In genomic region chr6:138977242-138977641, GRCh38 we compare ENCODE assay signal across 18 cellular contexts. TPM values are rescaled to one million over a fixed set of nuclear protein-coding genes. Genes with fewer than 3 reads are reported as not detected.
DNase-seq lines count a peak whose midpoint lies in the region; FAIRE-seq and TF ChIP-seq lines count a peak whose summit lies in the region.
"Had no signal": no experiment of that assay in that cellular context is flagged by ENCODE, and none has a peak within 500 bp of the region (broad histone marks: within the 10 kb centered on the region; RNA-seq: fewer than 3 reads in every experiment).

No MANE protein-coding gene starts in this region.

- DNase-seq in activated naive CD8-positive, alpha-beta T cell treated with anti-CD3 and anti-CD28 coated beads for 36 hours, result no peak
- DNase-seq in NCI-H69 (lab: John Stamatoyannopoulos, UW), result peak; percentile 50
- no peak for DNase-seq in keratinocyte (ENCODE audit: low read depth, low spot score)
- DNase-seq in dorsolateral prefrontal cortex, result no peak
- no peak for DNase-seq in activated gamma-delta T cell treated with Interleukin-2 at 50 U/mL for 16 hours
- no peak for DNase-seq in pons (ENCODE audit: low spot score)
- DNase-seq: AML-193; Caco-2; CD4-positive, alpha-beta T cell; DMS79; GF-D8; H9 had no signal

- no peaks in the 10 kb centered on the region for H4K20me1 ChIP-seq in keratinocyte (ENCODE audit: control insufficient read depth, extremely low read depth, insufficient read depth, low read length)

- peak overlapping the region; percentile 0 for H3K27ac Mint-ChIP-seq in activated naive CD8-positive, alpha-beta T cell
- no peak overlapping the region for H3K27ac Mint-ChIP-seq in activated naive CD8-positive, alpha-beta T cell treated with anti-CD3 and anti-CD28 coated beads for 36 hours
- H3K27ac Mint-ChIP-seq: CD4-positive, alpha-beta T cell; IgD-negative memory B cell had no signal

- peaks cover 3% of the 10 kb centered on the region for H3K36me3 Mint-ChIP-seq in activated naive CD8-positive, alpha-beta T cell
- peaks cover 4% of the 10 kb centered on the region for H3K36me3 Mint-ChIP-seq in activated naive CD8-positive, alpha-beta T cell treated with anti-CD3 and anti-CD28 coated beads for 36 hours
- H3K36me3 Mint-ChIP-seq: IgD-negative memory B cell had no signal

- TF ChIP-seq CTCF in keratinocyte (optimal IDR thresholded peaks at IDR 0.05 in 1 of 3, IDR thresholded peaks at IDR 0.05 in 1 of 3, conservative IDR thresholded peaks at IDR 0.05 in 1 of 3; ENCODE audit: extremely low read depth in 1 of 3, insufficient read depth in 2 of 3, low read length in 3 of 3), result no peak
- no peak for TF ChIP-seq CTCF in dorsolateral prefrontal cortex (IDR thresholded peaks at IDR 0.05 in 54 of 56, conservative IDR thresholded peaks at IDR 0.05 in 2 of 56; ENCODE audit: low read depth in 1 of 56, partially characterized antibody in 56 of 56)

- H2AFZ ChIP-seq in keratinocyte (ENCODE audit: control insufficient read depth, low read length), result no peak overlapping the region

- intact Hi-C loops in dorsolateral prefrontal cortex (cut with DNase I), result no loop called here

- H3K4me3 Mint-ChIP-seq in activated naive CD8-positive, alpha-beta T cell, result no peak overlapping the region
- no peak overlapping the region for H3K4me3 Mint-ChIP-seq in activated naive CD8-positive, alpha-beta T cell treated with anti-CD3 and anti-CD28 coated beads for 36 hours
- H3K4me3 Mint-ChIP-seq: CD4-positive, alpha-beta T cell; H9; IgD-negative memory B cell had no signal

- H3K9me1 ChIP-seq in keratinocyte (ENCODE audit: control insufficient read depth, extremely low read depth, insufficient read depth, low read length), result peaks cover 5% of the 10 kb centered on the region

- dilution Hi-C loops in keratinocyte (cut with MboI; ENCODE audit: extremely low pct_ligation_motif_present, low sequenced_read_pairs), result no loop called here

- peaks cover 87% of the 10 kb centered on the region for H3K4me1 Mint-ChIP-seq in activated naive CD8-positive, alpha-beta T cell (ENCODE audit: low read depth)
- peaks cover 68% of the 10 kb centered on the region for H3K4me1 Mint-ChIP-seq in activated naive CD8-positive, alpha-beta T cell treated with anti-CD3 and anti-CD28 coated beads for 36 hours

- no peaks in the 10 kb centered on the region for H3K36me3 ChIP-seq in keratinocyte (ENCODE audit: control insufficient read depth in 2 of 2, extremely low read depth in 1 of 2, insufficient read depth in 2 of 2, low read length in 2 of 2)

- no peak overlapping the region for H3K27ac ChIP-seq in keratinocyte (ENCODE audit: control insufficient read depth, insufficient read depth, low read length)
- no peak overlapping the region for H3K27ac ChIP-seq in dorsolateral prefrontal cortex
- H3K27ac ChIP-seq: 22Rv1, A549, C4-2B had no signal

- no peak overlapping the region for H3K4me3 ChIP-seq in keratinocyte (ENCODE audit: control insufficient read depth in 2 of 3, extremely low read depth in 1 of 3, insufficient read depth in 2 of 3, low read depth in 1 of 3, low read length in 3 of 3)
- H3K4me3 ChIP-seq in dorsolateral prefrontal cortex, result no peak overlapping the region
- H3K4me3 ChIP-seq: A549 had no signal

- H3K4me2 ChIP-seq in keratinocyte (ENCODE audit: control insufficient read depth, extremely low read depth, insufficient read depth, low read depth, low read length), result no peak overlapping the region
- H3K4me2 ChIP-seq: A549 had no signal

- H3K27me3 ChIP-seq in keratinocyte (ENCODE audit: control insufficient read depth, extremely low read depth, insufficient read depth, low read length) (no peaks in the 10 kb centered on the region), dorsolateral prefrontal cortex (no peaks in the 10 kb centered on the region)

- no peaks in the 10 kb centered on the region for H3K9me3 ChIP-seq in keratinocyte (ENCODE audit: control insufficient read depth, low read depth, low read length)
- H3K9me3 ChIP-seq: A549, Caco-2 had no signal

- peaks cover 35% of the 10 kb centered on the region for H3K4me1 ChIP-seq in keratinocyte (ENCODE audit: control insufficient read depth, extremely low read depth, insufficient read depth, low read length)

- H3K9ac ChIP-seq in keratinocyte (ENCODE audit: control insufficient read depth, extremely low read depth, insufficient read depth, low read length), result no peak overlapping the region

- no peaks in the 10 kb centered on the region for H3K27me3 Mint-ChIP-seq in activated naive CD8-positive, alpha-beta T cell
- no peaks in the 10 kb centered on the region for H3K27me3 Mint-ChIP-seq in activated naive CD8-positive, alpha-beta T cell treated with anti-CD3 and anti-CD28 coated beads for 36 hours
- H3K27me3 Mint-ChIP-seq: CD4-positive, alpha-beta T cell; IgD-negative memory B cell had no signal

- FAIRE-seq in keratinocyte (lab: Jason Lieb, UNC), result peak; percentile 29
- FAIRE-seq: A549, D721Med had no signal

- peaks cover 93% of the 10 kb centered on the region for H3K79me2 ChIP-seq in keratinocyte (ENCODE audit: control insufficient read depth, insufficient read depth, low read length)

- H3K9me3 Mint-ChIP-seq in activated naive CD8-positive, alpha-beta T cell (ENCODE audit: low read depth), result no peaks in the 10 kb centered on the region
- no peaks in the 10 kb centered on the region for H3K9me3 Mint-ChIP-seq in activated naive CD8-positive, alpha-beta T cell treated with anti-CD3 and anti-CD28 coated beads for 36 hours
- H3K9me3 Mint-ChIP-seq: CD4-positive, alpha-beta T cell; H9; IgD-negative memory B cell had no signal

RNA-seq across cellular contexts. Expression of gene REPS1, which starts 10.8 kb away (rescaled TPM):
- total RNA-seq in activated naive CD8-positive, alpha-beta T cell treated with anti-CD3 and anti-CD28 coated beads for 36 hours, result 10 to 100 TPM; 59.7 to 73.2 TPM
- polyA plus RNA-seq in keratinocyte, result 42.9 to 61.3 TPM (median 55.0 TPM) in 3 replicates
- 66.3 TPM for polyA plus RNA-seq in keratinocyte (2011; ENCODE audit: low read depth)
- 36.5 and 64.8 TPM in 2 replicates for polyA plus RNA-seq in keratinocyte (2011; cell fraction: cytosol; rRNA removed)
- polyA plus RNA-seq in keratinocyte (2011; cell fraction: nucleus; rRNA removed), result 56.1 and 60.5 TPM in 2 replicates
- polyA plus RNA-seq in keratinocyte (2012; ENCODE audit: low replicate concordance), result 35.5 and 49.1 TPM in 2 replicates
- polyA minus RNA-seq in keratinocyte, result 35.4 to 79.6 TPM (median 63.7 TPM) in 3 replicates
- 42.8 TPM for polyA minus RNA-seq in keratinocyte (2011; cell fraction: cytosol; rRNA and poly(A)+ RNA removed)
- polyA minus RNA-seq in keratinocyte (2011; cell fraction: nucleus; rRNA and poly(A)+ RNA removed), result 42.2 and 78.7 TPM in 2 replicates
- 100 to 1,000 TPM in 42 of 120 experiments, 10 to 100 TPM in 78; 61.3 to 151 (median 92.9) TPM for total RNA-seq in dorsolateral prefrontal cortex

RNA-seq across cellular contexts. Expression of gene ABRACL, which starts 51.3 kb away (rescaled TPM):
- 100 to 1,000 TPM; 192 to 196 TPM for total RNA-seq in activated naive CD8-positive, alpha-beta T cell treated with anti-CD3 and anti-CD28 coated beads for 36 hours
- polyA plus RNA-seq in keratinocyte, result 56.1 to 120 TPM (median 119 TPM) in 3 replicates
- polyA plus RNA-seq in keratinocyte (2011; ENCODE audit: low read depth), result 59.8 TPM
- polyA plus RNA-seq in keratinocyte (2011; cell fraction: cytosol; rRNA removed), result 109 and 128 TPM in 2 replicates
- polyA plus RNA-seq in keratinocyte (2011; cell fraction: nucleus; rRNA removed), result 45.3 and 66.7 TPM in 2 replicates
- polyA plus RNA-seq in keratinocyte (2012; ENCODE audit: low replicate concordance), result 86.8 and 108 TPM in 2 replicates
- 3.4 to 30.3 TPM (median 17.3 TPM) in 3 replicates for polyA minus RNA-seq in keratinocyte
- 31.1 TPM for polyA minus RNA-seq in keratinocyte (2011; cell fraction: cytosol; rRNA and poly(A)+ RNA removed)
- polyA minus RNA-seq in keratinocyte (2011; cell fraction: nucleus; rRNA and poly(A)+ RNA removed), result 11.5 and 13.3 TPM in 2 replicates
- total RNA-seq in dorsolateral prefrontal cortex, result 10 to 100 TPM in 101 of 120 experiments, 1 to 10 TPM in 19; 2.9 to 23.0 (median 14.4) TPM

Comparison
In these comparisons a context has a peak if more than half of its experiments do, and no peak if none do; other contexts are left out.
1. RNA of gene ABRACL, which starts 51.3 kb away (total RNA-seq): 192 to 196 TPM in activated naive CD8-positive, alpha-beta T cell treated with anti-CD3 and anti-CD28 coated beads for 36 hours; 2.9 to 23.0 TPM in dorsolateral prefrontal cortex; every median in the first group is over 4 times any median in the second.